ENCODE assay signal across 9 cellular contexts in genomic region chr7:121406-121805, GRCh38.
"Had no signal": no experiment of that assay in that cellular context is flagged by ENCODE, and none has a peak within 500 bp of the region (broad histone marks: within the 10 kb centered on the region; RNA-seq: fewer than 3 reads in every experiment).

No MANE protein-coding gene starts in this region.

- H2AFZ ChIP-seq: parathyroid adenoma had no signal

- H3K36me3 ChIP-seq: colonic mucosa, left lung, transverse colon had no signal

- H3K27ac ChIP-seq: colonic mucosa, parathyroid adenoma, transverse colon had no signal

- H3K4me1 ChIP-seq: colonic mucosa, parathyroid adenoma had no signal

- H3K4me3 ChIP-seq: colonic mucosa, left lung, transverse colon had no signal

- DNase-seq: activated naive CD4-positive, alpha-beta T cell treated with anti-CD3 and anti-CD28 coated beads for 36 hours; caudate nucleus; colonic mucosa; effector memory CD4-positive, alpha-beta T cell; islet precursor cell; retina; transverse colon had no signal

- H3K9ac ChIP-seq: parathyroid adenoma had no signal

- H3K79me2 ChIP-seq: parathyroid adenoma had no signal

- H3K9me3 ChIP-seq: colonic mucosa, left lung, transverse colon had no signal

- H3K27me3 ChIP-seq: colonic mucosa had no signal
